In genomic region chr15:84983711-84984110, GRCh38 we compare ENCODE assay signal across 12 cellular contexts. TPM values are rescaled to one million over a fixed set of nuclear protein-coding genes. Genes with fewer than 3 reads are reported as not detected.
DNase-seq lines count a peak whose midpoint lies in the region; ATAC-seq and TF ChIP-seq lines count a peak whose summit lies in the region.
"Had no signal": no experiment of that assay in that cellular context is flagged by ENCODE, and none has a peak within 500 bp of the region (broad histone marks: within the 10 kb centered on the region; RNA-seq: fewer than 3 reads in every experiment).

No MANE protein-coding gene starts in this region.

- no peaks in the 10 kb centered on the region for H3K9me3 Mint-ChIP-seq in activated CD8-positive, alpha-beta memory T cell treated with anti-CD3 and anti-CD28 coated beads, Interleukin-2, amount 10 ng/mL, durations not matched to agents 7 days and 5 days (ENCODE audit: low read depth)
- no peaks in the 10 kb centered on the region for H3K9me3 Mint-ChIP-seq in activated T-helper 17 cell treated with anti-CD3 and anti-CD28 coated beads, Interleukin-2, amount 50 U/mL, for 72 hours
- H3K9me3 Mint-ChIP-seq: GM23338 had no signal

- H3K4me3 Mint-ChIP-seq in activated CD8-positive, alpha-beta memory T cell treated with anti-CD3 and anti-CD28 coated beads, Interleukin-2, amount 10 ng/mL, durations not matched to agents 7 days and 5 days, result peak overlapping the region; percentile 85
- peak overlapping the region; percentile 89 for H3K4me3 Mint-ChIP-seq in activated T-helper 17 cell treated with anti-CD3 and anti-CD28 coated beads, Interleukin-2, amount 50 U/mL, for 72 hours

- 47 to 64% methylated on average over 2 of the region's 2 CpGs for WGBS in testis, 2 donors

- CTCF ChIA-PET in activated CD8-positive, alpha-beta memory T cell treated with anti-CD3 and anti-CD28 coated beads, Interleukin-2, amount 10 ng/mL, durations not matched to agents 7 days and 5 days (lab: Charles Lee), result interaction anchor here (1.1 kb wide), 1 partner anchor 10 kb away, joined by 3 read pairs; no protein-coding TSS in a partner anchor

- H3K4me3 ChIP-seq in testis, result no peak overlapping the region

- H3K36me3 ChIP-seq in testis (ENCODE audit: low read depth, missing control alignments), result no peaks in the 10 kb centered on the region

- H3K9me3 ChIP-seq in testis, result no peaks in the 10 kb centered on the region

- intact Hi-C loops in testis (cut with DNase I; ENCODE audit: low total_unique reads), result no loop called here

- ATAC-seq in activated CD8-positive, alpha-beta memory T cell treated with anti-CD3 and anti-CD28 coated beads, Interleukin-2, amount 10 ng/mL, durations not matched to agents 7 days and 5 days, result no peak
- no peak for ATAC-seq in activated T-helper 17 cell treated with anti-CD3 and anti-CD28 coated beads, Interleukin-2, amount 50 U/mL, for 72 hours (replicated peaks)
- ATAC-seq in GM19023 (IDR thresholded peaks at IDR 0.05; ENCODE audit: unreplicated experiment), result no peak
- ATAC-seq: foreskin keratinocyte, GM23338 had no signal

- TF ChIP-seq CTCF in testis (IDR thresholded peaks at IDR 0.05), result no peak

- H3K27me3 Mint-ChIP-seq in activated CD8-positive, alpha-beta memory T cell treated with anti-CD3 and anti-CD28 coated beads, Interleukin-2, amount 10 ng/mL, durations not matched to agents 7 days and 5 days, result peaks cover 10% of the 10 kb centered on the region
- no peaks in the 10 kb centered on the region for H3K27me3 Mint-ChIP-seq in activated T-helper 17 cell treated with anti-CD3 and anti-CD28 coated beads, Interleukin-2, amount 50 U/mL, for 72 hours

- H3K4me1 ChIP-seq in testis, result peaks cover 29% of the 10 kb centered on the region
- H3K4me1 ChIP-seq: foreskin keratinocyte had no signal

- peaks cover 2% of the 10 kb centered on the region for H3K36me3 Mint-ChIP-seq in activated CD8-positive, alpha-beta memory T cell treated with anti-CD3 and anti-CD28 coated beads, Interleukin-2, amount 10 ng/mL, durations not matched to agents 7 days and 5 days
- no peaks in the 10 kb centered on the region for H3K36me3 Mint-ChIP-seq in activated T-helper 17 cell treated with anti-CD3 and anti-CD28 coated beads, Interleukin-2, amount 50 U/mL, for 72 hours (ENCODE audit: low read depth)

- H3K4me1 Mint-ChIP-seq in activated CD8-positive, alpha-beta memory T cell treated with anti-CD3 and anti-CD28 coated beads, Interleukin-2, amount 10 ng/mL, durations not matched to agents 7 days and 5 days, result peaks cover 54% of the 10 kb centered on the region
- H3K4me1 Mint-ChIP-seq in activated T-helper 17 cell treated with anti-CD3 and anti-CD28 coated beads, Interleukin-2, amount 50 U/mL, for 72 hours, result peaks cover 18% of the 10 kb centered on the region

- no peak for TF ChIP-seq POLR2A in testis (IDR thresholded peaks at IDR 0.05)

- H3K27me3 ChIP-seq in testis, result no peaks in the 10 kb centered on the region

- no peak overlapping the region for H3K27ac Mint-ChIP-seq in activated CD8-positive, alpha-beta memory T cell treated with anti-CD3 and anti-CD28 coated beads, Interleukin-2, amount 10 ng/mL, durations not matched to agents 7 days and 5 days
- H3K27ac Mint-ChIP-seq in activated T-helper 17 cell treated with anti-CD3 and anti-CD28 coated beads, Interleukin-2, amount 50 U/mL, for 72 hours, result peak overlapping the region; percentile 83
- H3K27ac Mint-ChIP-seq: GM23338 had no signal

- no peak for DNase-seq in activated CD8-positive, alpha-beta memory T cell treated with anti-CD3 and anti-CD28 coated beads, Interleukin-2, amount 10 ng/mL, durations not matched to agents 7 days and 5 days
- no peak for DNase-seq in activated CD8-positive, alpha-beta memory T cell treated with anti-CD3 and anti-CD28 coated beads, Interleukin-2, amount 50 U/mL, for 48 hours
- peak; percentile 18 for DNase-seq in islet precursor cell
- DNase-seq in testis, result peak; percentile 31
- DNase-seq in NK-92 treated with Interleukin-12 subunit alpha and Interleukin-12 subunit beta, amount 100 ng/mL, for 24 hours (lab: John Stamatoyannopoulos, UW), result no peak
- DNase-seq in NCI-H524 (lab: John Stamatoyannopoulos, UW), result no peak
- DNase-seq: activated naive CD4-positive, alpha-beta T cell treated with Interleukin-2 at 50 U/mL for 16 hours; foreskin keratinocyte; NCI-H2081 treated with DMSO at 0.1 percent for 48 hours had no signal

- H3K27ac ChIP-seq in testis, result no peak overlapping the region
- H3K27ac ChIP-seq: foreskin keratinocyte had no signal

RNA-seq across cellular contexts. Expression of gene PDE8A, which starts 2.1 kb away (rescaled TPM):
- total RNA-seq in activated CD8-positive, alpha-beta memory T cell treated with anti-CD3 and anti-CD28 coated beads, Interleukin-2, amount 10 ng/mL, durations not matched to agents 7 days and 5 days, result 10 to 100 TPM; 17.7 to 21.1 TPM
- total RNA-seq in activated T-helper 17 cell treated with anti-CD3 and anti-CD28 coated beads, Interleukin-2, amount 50 U/mL, for 72 hours, result 10 to 100 TPM; 23.7 to 34.2 TPM
- 10 to 100 TPM; 67.3 to 67.8 TPM for total RNA-seq in testis
- 27.8 TPM for polyA plus RNA-seq in testis (ENCODE audit: insufficient read depth, low read depth, low replicate concordance)

Comparison
In these comparisons a context has a peak if more than half of its experiments do, and no peak if none do; other contexts are left out.
1. DNase-seq: peak in islet precursor cell (single experiment) and testis (single experiment); none in activated CD8-positive, alpha-beta memory T cell treated with anti-CD3 and anti-CD28 coated beads, Interleukin-2, amount 10 ng/mL, durations not matched to agents 7 days and 5 days (single experiment), activated CD8-positive, alpha-beta memory T cell treated with anti-CD3 and anti-CD28 coated beads, Interleukin-2, amount 50 U/mL, for 48 hours (single experiment), NK-92 treated with Interleukin-12 subunit alpha and Interleukin-12 subunit beta, amount 100 ng/mL, for 24 hours (single experiment) and NCI-H524 (0 of 2).